In the genomic region with DNA sequence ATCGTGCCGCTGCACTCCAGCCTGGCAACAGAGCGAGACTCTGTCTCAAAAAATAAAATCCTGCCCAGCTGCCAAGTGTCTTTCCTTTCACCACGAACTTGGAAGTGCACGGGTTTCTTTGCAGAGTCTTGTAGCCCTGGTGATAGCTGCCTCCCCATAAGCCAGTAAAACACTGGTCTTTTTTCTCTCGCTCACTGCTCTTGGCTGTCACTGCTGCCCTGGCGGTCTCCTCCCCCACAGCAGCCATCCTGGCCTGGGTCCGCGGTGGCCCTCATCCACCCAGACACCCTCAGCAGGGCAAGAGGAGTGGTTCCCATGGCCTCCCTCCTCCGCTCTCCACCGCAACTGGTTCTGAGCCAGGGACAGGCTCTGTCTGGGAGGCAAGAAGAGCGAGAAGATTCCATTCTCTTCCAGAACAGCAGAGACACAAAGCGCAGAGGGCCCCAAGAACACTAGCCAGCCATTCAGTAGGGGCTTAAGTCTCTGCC, we compare ENCODE assay signal across 8 cellular contexts. TPM values are rescaled to one million over a fixed set of nuclear protein-coding genes. Genes with fewer than 3 reads are reported as not detected.
DNase-seq lines count a peak whose midpoint lies in the region; ATAC-seq and TF ChIP-seq lines count a peak whose summit lies in the region.

No MANE protein-coding gene starts in this region.

- DNase-seq in RWPE2 (ENCODE audit: low spot score): peak; percentile 54
- peak; percentile 56 for DNase-seq in ecto neural progenitor cell (ENCODE audit: low spot score)
- peak; percentile 82 for DNase-seq in medulla oblongata (ENCODE audit: extremely low spot score)
- DNase-seq in substantia nigra (lab: John Stamatoyannopoulos, UW): peak in 39 of 49 donors; percentile 23 to 86 (median 70)
- no peak for DNase-seq in immature natural killer cell
- no peak for DNase-seq in CD14-positive monocyte (ENCODE audit: low spot score)

- peaks cover 23% of the 10 kb centered on the region for H3K4me1 ChIP-seq in RWPE2 (ENCODE audit: insufficient read depth, poor library complexity, severe bottlenecking)

- no peak overlapping the region for H3K4me3 ChIP-seq in RWPE2 (ENCODE audit: severe bottlenecking)

- no peaks in the 10 kb centered on the region for H3K9me3 Mint-ChIP-seq in immature natural killer cell
- H3K9me3 Mint-ChIP-seq in CD14-positive monocyte: peaks cover 0 to 2% (median 0%) of the 10 kb centered on the region in 7 donors

- peaks cover 23% of the 10 kb centered on the region for H3K36me3 ChIP-seq in RWPE2 (ENCODE audit: low read depth)

- H3K27me3 Mint-ChIP-seq in immature natural killer cell (ENCODE audit: low read depth in 3 of 3): peaks cover 4 to 24% (median 5%) of the 10 kb centered on the region in 3 donors
- H3K27me3 Mint-ChIP-seq in CD14-positive monocyte (ENCODE audit: low read depth in 3 of 3): peaks cover 0 to 7% (median 1%) of the 10 kb centered on the region in 3 donors

- H3K27me3 ChIP-seq in RWPE2 (ENCODE audit: insufficient read depth, poor library complexity, severe bottlenecking): no peaks in the 10 kb centered on the region

- H3K27ac ChIP-seq in RWPE2 (ENCODE audit: poor library complexity, severe bottlenecking) (no peak overlapping the region), substantia nigra (ENCODE audit: low read depth, low read length, poor library complexity, severe bottlenecking) (peak overlapping the region; percentile 35)

- H3K9me3 ChIP-seq in RWPE2 (ENCODE audit: severe bottlenecking): no peaks in the 10 kb centered on the region

- H3K4me3 Mint-ChIP-seq in immature natural killer cell (no peak overlapping the region), CD14-positive monocyte (no peak overlapping the region)

- intact Hi-C loops in CD14-positive monocyte (cut with micrococcal nuclease): no loop called here

- ATAC-seq in RWPE2 (ENCODE audit: low read depth) (no peak), GM21390 (IDR thresholded peaks at IDR 0.05; ENCODE audit: unreplicated experiment) (no peak), HG02884 (IDR thresholded peaks at IDR 0.05; ENCODE audit: unreplicated experiment) (no peak)

- H3K36me3 Mint-ChIP-seq in immature natural killer cell: peaks cover 3 to 20% (median 10%) of the 10 kb centered on the region in 3 donors
- peaks cover 36 to 43% of the 10 kb centered on the region in 2 donors for H3K36me3 Mint-ChIP-seq in CD14-positive monocyte

- TF ChIP-seq CTCF in RWPE2 (IDR thresholded peaks at IDR 0.05; ENCODE audit: poor library complexity, severe bottlenecking) (no peak), CD14-positive monocyte (IDR thresholded peaks at IDR 0.05) (no peak)

- peak overlapping the region in 2 of 6 donors; percentile 53 to 61 for H3K27ac Mint-ChIP-seq in immature natural killer cell
- peak overlapping the region in 3 of 7 donors; percentile 13 to 81 (median 14) for H3K27ac Mint-ChIP-seq in CD14-positive monocyte

- H3K4me1 Mint-ChIP-seq in immature natural killer cell (peaks cover 19 to 27% of the 10 kb centered on the region in 2 donors), CD14-positive monocyte (peaks cover 9% of the 10 kb centered on the region)

RNA-seq across cellular contexts. Expression of a gene that starts 44.4 kb away (rescaled TPM):
- polyA plus RNA-seq in immature natural killer cell: 1 to 10 TPM in 2 of 3 donors, not detected in 1; 1.2 to 2.6 TPM
- under 1 TPM; 0.27 to 0.40 TPM for polyA plus RNA-seq in CD14-positive monocyte

Comparison
In these comparisons a context has a peak if more than half of its experiments do, and no peak if none do; other contexts are left out.
1. DNase-seq: peak in RWPE2 (single experiment), ecto neural progenitor cell (single experiment), medulla oblongata (single experiment) and substantia nigra (39 of 49); none in immature natural killer cell (0 of 3) and CD14-positive monocyte (single experiment).